1 cellular context compared by ENCODE assay signal in genomic region chr10:21208666-21209316, GRCh38.
TF ChIP-seq lines count a peak whose summit lies in the region.

No MANE protein-coding gene starts in this region.

TF ChIP-seq in WTC11, 78 proteins besides CTCF, POLR2A, EP300 and RAD21 (continued from another document):
- TF ChIP-seq PRDM15 (CRISPR knock-in tag; IDR thresholded peaks at IDR 0.05) = no peak
